ENCODE assay signal across 13 cellular contexts in the genomic region with DNA sequence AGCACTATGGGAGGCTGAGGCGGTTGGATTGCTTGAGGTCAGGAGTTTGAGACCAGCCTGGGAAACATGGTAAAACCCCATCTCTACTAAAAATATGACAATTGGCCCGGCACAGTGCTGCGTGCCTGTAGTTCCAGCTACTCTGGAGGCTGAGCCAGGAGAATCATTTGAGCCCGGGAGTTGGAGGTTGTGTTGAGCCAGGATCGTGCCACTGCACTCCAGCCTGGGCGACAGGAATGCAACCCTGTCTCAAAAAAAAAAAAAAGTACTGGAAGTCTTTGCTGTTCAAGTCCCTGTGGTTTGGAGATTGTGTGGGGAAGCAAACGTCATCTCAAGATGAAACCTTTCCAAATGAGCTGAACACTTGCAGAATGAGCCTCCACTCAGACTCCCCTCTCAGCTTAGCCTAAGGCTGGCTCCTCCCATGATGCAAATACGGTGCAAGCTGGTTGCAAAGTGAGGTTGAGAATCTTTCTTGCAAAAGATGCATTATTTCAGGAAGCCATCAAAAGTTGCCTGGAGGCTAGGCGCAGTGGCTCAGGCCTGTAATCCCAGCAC. TPM values are rescaled to one million over a fixed set of nuclear protein-coding genes. Genes with fewer than 3 reads are reported as not detected.
DNase-seq lines count a peak whose midpoint lies in the region; ATAC-seq and TF ChIP-seq lines count a peak whose summit lies in the region.
"Had no signal": no experiment of that assay in that cellular context is flagged by ENCODE, and none has a peak within 500 bp of the region (broad histone marks: within the 10 kb centered on the region; RNA-seq: fewer than 3 reads in every experiment).

No MANE protein-coding gene starts in this region.

- no peaks in the 10 kb centered on the region for H3K27me3 ChIP-seq in thoracic aorta (replicated peaks; ENCODE audit: insufficient read depth)
- H3K27me3 ChIP-seq: SJSA1 had no signal

- DNase-seq in activated naive CD4-positive, alpha-beta T cell treated with anti-CD3 and anti-CD28 coated beads, Interleukin-2, amount 10 ng/mL, durations not matched to agents 7 days and 5 days, result no peak
- DNase-seq in activated naive CD4-positive, alpha-beta T cell treated with anti-CD3 and anti-CD28 coated beads, Interleukin-2, amount 50 U/mL, for 16 hours, result no peak
- DNase-seq in Kasumi-1 (lab: John Stamatoyannopoulos, UW), result peak; percentile 16 to 34
- DNase-seq in thoracic aorta (ENCODE audit: low spot score), result peak; percentile 28
- DNase-seq in NCI-H2171 (lab: John Stamatoyannopoulos, UW), result no peak
- DNase-seq in erythroblast (lab: John Stamatoyannopoulos, UW), result no peak
- DNase-seq in activated naive CD8-positive, alpha-beta T cell treated with anti-CD3 and anti-CD28 coated beads, Interleukin-2, amount 50 U/mL, for 24 hours, result no peak
- DNase-seq: activated T-cell treated with anti-CD3 and anti-CD28 coated beads, Interleukin-2, amount 50 U/mL, for 48 hours; caudate nucleus had no signal

- peak overlapping the region; percentile 65 for H3K27ac Mint-ChIP-seq in activated naive CD4-positive, alpha-beta T cell treated with anti-CD3 and anti-CD28 coated beads, Interleukin-2, amount 10 ng/mL, durations not matched to agents 7 days and 5 days
- peak overlapping the region; percentile 53 for H3K27ac Mint-ChIP-seq in dendritic cell treated with granulocyte-macrophage colony-stimulating factor and Interleukin-4, amounts not matched to agents 40 ng/mL and 50 ng/mL, for 4 days
- no peak overlapping the region for H3K27ac Mint-ChIP-seq in activated naive CD8-positive, alpha-beta T cell treated with anti-CD3 and anti-CD28 coated beads, Interleukin-2, amount 50 U/mL, for 24 hours
- H3K27ac Mint-ChIP-seq: progenitor cell of endocrine pancreas had no signal

- H3K4me1 Mint-ChIP-seq in activated naive CD4-positive, alpha-beta T cell treated with anti-CD3 and anti-CD28 coated beads, Interleukin-2, amount 10 ng/mL, durations not matched to agents 7 days and 5 days, result peaks cover 49% of the 10 kb centered on the region
- H3K4me1 Mint-ChIP-seq in dendritic cell treated with granulocyte-macrophage colony-stimulating factor and Interleukin-4, amounts not matched to agents 40 ng/mL and 50 ng/mL, for 4 days (ENCODE audit: low read depth), result peaks cover 80% of the 10 kb centered on the region
- H3K4me1 Mint-ChIP-seq in activated naive CD8-positive, alpha-beta T cell treated with anti-CD3 and anti-CD28 coated beads, Interleukin-2, amount 50 U/mL, for 24 hours, result peaks cover 31% of the 10 kb centered on the region

- H3K36me3 Mint-ChIP-seq in activated naive CD4-positive, alpha-beta T cell treated with anti-CD3 and anti-CD28 coated beads, Interleukin-2, amount 10 ng/mL, durations not matched to agents 7 days and 5 days, result peaks cover 36% of the 10 kb centered on the region
- peaks cover 55% of the 10 kb centered on the region for H3K36me3 Mint-ChIP-seq in dendritic cell treated with granulocyte-macrophage colony-stimulating factor and Interleukin-4, amounts not matched to agents 40 ng/mL and 50 ng/mL, for 4 days (ENCODE audit: low read depth)
- peaks cover 23% of the 10 kb centered on the region for H3K36me3 Mint-ChIP-seq in activated naive CD8-positive, alpha-beta T cell treated with anti-CD3 and anti-CD28 coated beads, Interleukin-2, amount 50 U/mL, for 24 hours (ENCODE audit: low read depth)

- H3K27me3 Mint-ChIP-seq in activated naive CD4-positive, alpha-beta T cell treated with anti-CD3 and anti-CD28 coated beads, Interleukin-2, amount 10 ng/mL, durations not matched to agents 7 days and 5 days, result peaks cover 3% of the 10 kb centered on the region
- no peaks in the 10 kb centered on the region for H3K27me3 Mint-ChIP-seq in dendritic cell treated with granulocyte-macrophage colony-stimulating factor and Interleukin-4, amounts not matched to agents 40 ng/mL and 50 ng/mL, for 4 days
- no peaks in the 10 kb centered on the region for H3K27me3 Mint-ChIP-seq in activated naive CD8-positive, alpha-beta T cell treated with anti-CD3 and anti-CD28 coated beads, Interleukin-2, amount 50 U/mL, for 24 hours
- H3K27me3 Mint-ChIP-seq: progenitor cell of endocrine pancreas had no signal

- H3K9me3 ChIP-seq in thoracic aorta, result no peaks in the 10 kb centered on the region
- H3K9me3 ChIP-seq: SJSA1 had no signal

- no peak for TF ChIP-seq POLR2A in erythroblast (IDR thresholded peaks at IDR 0.05; ENCODE audit: low read length)

- no peak overlapping the region for H3K4me3 ChIP-seq in thoracic aorta
- H3K4me3 ChIP-seq: SJSA1 had no signal

- H3K4me3 Mint-ChIP-seq in activated naive CD4-positive, alpha-beta T cell treated with anti-CD3 and anti-CD28 coated beads, Interleukin-2, amount 10 ng/mL, durations not matched to agents 7 days and 5 days, result no peak overlapping the region
- H3K4me3 Mint-ChIP-seq in dendritic cell treated with granulocyte-macrophage colony-stimulating factor and Interleukin-4, amounts not matched to agents 40 ng/mL and 50 ng/mL, for 4 days, result no peak overlapping the region
- no peak overlapping the region for H3K4me3 Mint-ChIP-seq in activated naive CD8-positive, alpha-beta T cell treated with anti-CD3 and anti-CD28 coated beads, Interleukin-2, amount 50 U/mL, for 24 hours

- H3K36me3 ChIP-seq in thoracic aorta, result peaks cover 9% of the 10 kb centered on the region

- H3K4me1 ChIP-seq in thoracic aorta (ENCODE audit: control insufficient read depth in 1 of 2, low read depth in 2 of 2), result peaks cover 36 to 47% of the 10 kb centered on the region in 2 donors

- no peak for TF ChIP-seq CTCF in thoracic aorta (IDR thresholded peaks at IDR 0.05)

- peak overlapping the region; percentile 68 to 87 for H3K27ac ChIP-seq in thoracic aorta
- H3K27ac ChIP-seq: SJSA1 had no signal

- peaks cover 2% of the 10 kb centered on the region for H3K9me3 Mint-ChIP-seq in activated naive CD4-positive, alpha-beta T cell treated with anti-CD3 and anti-CD28 coated beads, Interleukin-2, amount 10 ng/mL, durations not matched to agents 7 days and 5 days
- no peaks in the 10 kb centered on the region for H3K9me3 Mint-ChIP-seq in dendritic cell treated with granulocyte-macrophage colony-stimulating factor and Interleukin-4, amounts not matched to agents 40 ng/mL and 50 ng/mL, for 4 days
- H3K9me3 Mint-ChIP-seq in activated naive CD8-positive, alpha-beta T cell treated with anti-CD3 and anti-CD28 coated beads, Interleukin-2, amount 50 U/mL, for 24 hours, result no peaks in the 10 kb centered on the region

- peak; percentile 61 for ATAC-seq in thoracic aorta (ENCODE audit: insufficient number of reproducible peaks, low FRiP score, low read depth)
- ATAC-seq in activated naive CD8-positive, alpha-beta T cell treated with anti-CD3 and anti-CD28 coated beads, Interleukin-2, amount 50 U/mL, for 24 hours, result no peak
- ATAC-seq: esophagus mucosa had no signal

- CTCF ChIA-PET in activated naive CD4-positive, alpha-beta T cell treated with anti-CD3 and anti-CD28 coated beads, Interleukin-2, amount 10 ng/mL, durations not matched to agents 7 days and 5 days (lab: Charles Lee), result no interaction called here

- intact Hi-C loops in dendritic cell treated with granulocyte-macrophage colony-stimulating factor and Interleukin-4, amounts not matched to agents 40 ng/mL and 50 ng/mL, for 4 days (cut with micrococcal nuclease), result no loop called here

RNA-seq across cellular contexts. Expression of gene MYO9B, which starts 46.2 kb away (rescaled TPM):
- 100 to 1,000 TPM; 229 to 257 TPM for total RNA-seq in thoracic aorta

RNA-seq across cellular contexts. Expression of gene HAUS8, which starts 46.6 kb away (rescaled TPM):
- total RNA-seq in thoracic aorta, result 10 to 100 TPM in 1 of 2 donors, 1 to 10 TPM in 1; 2.2 to 11.3 TPM

Comparison
In these comparisons a context has a peak if more than half of its experiments do, and no peak if none do; other contexts are left out.
1. DNase-seq: peak in Kasumi-1 (2 of 2) and thoracic aorta (single experiment); none in activated naive CD4-positive, alpha-beta T cell treated with anti-CD3 and anti-CD28 coated beads, Interleukin-2, amount 10 ng/mL, durations not matched to agents 7 days and 5 days (single experiment), activated naive CD4-positive, alpha-beta T cell treated with anti-CD3 and anti-CD28 coated beads, Interleukin-2, amount 50 U/mL, for 16 hours (single experiment), NCI-H2171 (single experiment), erythroblast (0 of 2) and activated naive CD8-positive, alpha-beta T cell treated with anti-CD3 and anti-CD28 coated beads, Interleukin-2, amount 50 U/mL, for 24 hours (single experiment).